In genomic region chr20:48827880-48828733, GRCh38 we compare ENCODE assay signal across 8 cellular contexts. TPM values are rescaled to one million over a fixed set of nuclear protein-coding genes. Genes with fewer than 3 reads are reported as not detected.
DNase-seq lines count a peak whose midpoint lies in the region; ATAC-seq, FAIRE-seq and TF ChIP-seq lines count a peak whose summit lies in the region.

TSS of gene PREX1 (minus strand) at chr20:48827999. CDS start at chr20:48827860, 139 bp downstream.

- peak within 1 kb of the TSS; percentile 84 for H3K4me3 ChIP-seq in A549
- peak within 1 kb of the TSS; percentile 70 to 72 for H3K4me3 ChIP-seq in muscle layer of duodenum (ENCODE audit: low read depth in 1 of 2, low read length in 2 of 2)

- peak; percentile 75 to 78 for ATAC-seq in A549
- ATAC-seq in GM18519 (IDR thresholded peaks at IDR 0.05; ENCODE audit: low FRiP score, unreplicated experiment) = peak; percentile 38
- ATAC-seq in HG03103 (IDR thresholded peaks at IDR 0.05; ENCODE audit: low read depth, unreplicated experiment) = peak; percentile 41
- ATAC-seq in esophagus mucosa = peak; percentile 82

- H3K36me3 ChIP-seq in muscle layer of duodenum (ENCODE audit: control insufficient read depth in 1 of 2, insufficient read depth in 2 of 2, low read length in 2 of 2) = no peaks in the 10 kb centered on the region

- POLR2A ChIA-PET in A549 (lab: Yijun Ruan, JAX) = interaction anchor here (0.7 to 2.9 kb wide), 7 partner anchors 10 to 76 kb away, joined by 3 to 17 read pairs (median 6); no protein-coding TSS in a partner anchor

- H3K27ac ChIP-seq in A549 (peak within 1 kb of the TSS; percentile 92 to 98), muscle layer of duodenum (ENCODE audit: low read length) (peak within 1 kb of the TSS; percentile 41)

- peak in 1 of 2 experiments; percentile 39; a peak in 2 of 5 replicates for TF ChIP-seq RAD21 in A549 (conservative IDR thresholded peaks at IDR 0.05 in 1 of 2, IDR thresholded peaks at IDR 0.05 in 1 of 2)

- FAIRE-seq in A549 (lab: Jason Lieb, UNC) = no peak

- TF ChIP-seq CTCF in A549 (IDR thresholded peaks at IDR 0.05) = no peak

- CTCF ChIA-PET in A549 (lab: Yijun Ruan, JAX) = interaction anchor here (0.8 to 4.7 kb wide), 9 partner anchors 13 to 170 kb away, joined by 3 to 35 read pairs (median 3); no protein-coding TSS in a partner anchor

- no peaks in the 10 kb centered on the region for H3K27me3 ChIP-seq in muscle layer of duodenum (ENCODE audit: low read depth, low read length)

- H3K4me1 ChIP-seq in A549 = peaks cover 37% of the 10 kb centered on the region
- H3K4me1 ChIP-seq in muscle layer of duodenum (ENCODE audit: control insufficient read depth in 1 of 2, insufficient read depth in 2 of 2, low read length in 2 of 2) = peaks cover 16 to 45% of the 10 kb centered on the region in 2 donors

- under 1% methylated on average over 27 of the region's 122 CpGs for WGBS in A549 (ENCODE audit: missing lambda C conversion rate)

- DNase-seq in A549 (ENCODE audit: low read depth in 1 of 2, low spot score in 1 of 2) (peak; percentile 77 to 89), NOMO-1 treated with DMSO at 0.1 percent for 48 hours (lab: John Stamatoyannopoulos, UW; ENCODE audit: unreplicated experiment) (peak; percentile 75), activated T-cell treated with anti-CD3 and anti-CD28 coated beads for 48 hours (ENCODE audit: low read depth) (peak; percentile 78)
- DNase-seq in stimulated activated CD8-positive, alpha-beta memory T cell treated with anti-CD3 and anti-CD28 coated beads, Interleukin-7, amount 100 ng/mL, for 1 hour (ENCODE audit: low read depth in 2 of 2) = peak; percentile 73 to 77

- H3K9me3 ChIP-seq in A549 (no peaks in the 10 kb centered on the region), muscle layer of duodenum (ENCODE audit: control insufficient read depth in 1 of 2, low read length in 2 of 2) (no peaks in the 10 kb centered on the region)

- H3K4me2 ChIP-seq in A549 = peak within 1 kb of the TSS; percentile 92

- no peak; a peak in 1 of 5 replicates for TF ChIP-seq EP300 in A549 (IDR thresholded peaks at IDR 0.05)

- peak; percentile 47 for TF ChIP-seq POLR2A in A549 (IDR thresholded peaks at IDR 0.05; ENCODE audit: low read length)

TF ChIP-seq in A549, 52 proteins besides CTCF, POLR2A, EP300 and RAD21:
- no peak for TF ChIP-seq JUNB (IDR thresholded peaks at IDR 0.05)
- no peak for TF ChIP-seq NFE2L2 (conservative IDR thresholded peaks at IDR 0.05; ENCODE audit: low read length)
- TF ChIP-seq ELK1 (IDR thresholded peaks at IDR 0.05; ENCODE audit: low read depth, low read length) = no peak
- peak; percentile 69 for TF ChIP-seq MAX (IDR thresholded peaks at IDR 0.05)
- TF ChIP-seq TP53 (CRISPR knock-in tag; IDR thresholded peaks at IDR 0.05) = no peak
- TF ChIP-seq TFCP2L1 (CRISPR knock-in tag; IDR thresholded peaks at IDR 0.05) = no peak
- TF ChIP-seq SMC3 (IDR thresholded peaks at IDR 0.05) = peak; percentile 46
- TF ChIP-seq BCL3 (IDR thresholded peaks at IDR 0.05) = 0 out of 3 replicates have a peak, but pooled peaks have one; percentile 50
- no peak for TF ChIP-seq FOSL2 (IDR thresholded peaks at IDR 0.05)
- no peak for TF ChIP-seq FOSL2 (CRISPR knock-in tag; IDR thresholded peaks at IDR 0.05)
- peak in 1 of 2 experiments; percentile 66; a peak in 2 of 5 replicates for TF ChIP-seq JUN (IDR thresholded peaks at IDR 0.05)
- no peak for TF ChIP-seq HMGXB4 (CRISPR knock-in tag; IDR thresholded peaks at IDR 0.05; ENCODE audit: borderline replicate concordance)
- no peak for TF ChIP-seq SREBF2 (IDR thresholded peaks at IDR 0.05)
- TF ChIP-seq E2F6 (IDR thresholded peaks at IDR 0.05; ENCODE audit: borderline replicate concordance, low read depth) = peak; percentile 67; the same call in 1 of the 2 replicates
- no peak for TF ChIP-seq EHMT2 (IDR thresholded peaks at IDR 0.05; ENCODE audit: low read depth)
- no peak for TF ChIP-seq BHLHE40 (IDR thresholded peaks at IDR 0.05; ENCODE audit: low read depth, low read length)
- no peak for TF ChIP-seq ZSCAN20 (CRISPR knock-in tag; IDR thresholded peaks at IDR 0.05)
- TF ChIP-seq PHF8 (IDR thresholded peaks at IDR 0.05; ENCODE audit: borderline replicate concordance, low read depth) = peak; percentile 56; the same call in 1 of the 2 replicates
- TF ChIP-seq RNF2 (IDR thresholded peaks at IDR 0.05; ENCODE audit: borderline replicate concordance, low read depth) = no peak
- TF ChIP-seq HOXB5 (CRISPR knock-in tag; IDR thresholded peaks at IDR 0.05) = peak; percentile 47; the same call in 1 of the 2 replicates

RNA-seq across cellular contexts. Expression of gene PREX1, which starts in this region (rescaled TPM):
- polyA plus RNA-seq in A549 (2011; rRNA removed) (3.6 and 4.3 TPM in 2 replicates), A549 (2017; fragmentation: RNase III; extraction: RNeasy Plus Mini Kit Qiagen cat#74134 plus additional on column Dnase treatment) (4.2 to 5.2 TPM (median 5.0 TPM) in 3 replicates)
- 9.7 and 13.2 TPM in 2 replicates for polyA plus RNA-seq in A549 (2012; cell fraction: cytosol; rRNA removed)
- 19.4 and 21.9 TPM in 2 replicates for polyA plus RNA-seq in A549 (2012; cell fraction: nucleus; rRNA removed)
- polyA minus RNA-seq in A549 (2011; rRNA and poly(A)+ RNA removed) = 5.0 and 5.5 TPM in 2 replicates
- 2.7 TPM for total RNA-seq in esophagus mucosa

Comparison
In these comparisons a context has a peak if more than half of its experiments do, and no peak if none do; other contexts are left out.
1. Peak in every context shown above with its lines: DNase-seq, ATAC-seq, H3K4me3 ChIP-seq and H3K27ac ChIP-seq.